1 cellular context compared by ENCODE assay signal in the genomic region with DNA sequence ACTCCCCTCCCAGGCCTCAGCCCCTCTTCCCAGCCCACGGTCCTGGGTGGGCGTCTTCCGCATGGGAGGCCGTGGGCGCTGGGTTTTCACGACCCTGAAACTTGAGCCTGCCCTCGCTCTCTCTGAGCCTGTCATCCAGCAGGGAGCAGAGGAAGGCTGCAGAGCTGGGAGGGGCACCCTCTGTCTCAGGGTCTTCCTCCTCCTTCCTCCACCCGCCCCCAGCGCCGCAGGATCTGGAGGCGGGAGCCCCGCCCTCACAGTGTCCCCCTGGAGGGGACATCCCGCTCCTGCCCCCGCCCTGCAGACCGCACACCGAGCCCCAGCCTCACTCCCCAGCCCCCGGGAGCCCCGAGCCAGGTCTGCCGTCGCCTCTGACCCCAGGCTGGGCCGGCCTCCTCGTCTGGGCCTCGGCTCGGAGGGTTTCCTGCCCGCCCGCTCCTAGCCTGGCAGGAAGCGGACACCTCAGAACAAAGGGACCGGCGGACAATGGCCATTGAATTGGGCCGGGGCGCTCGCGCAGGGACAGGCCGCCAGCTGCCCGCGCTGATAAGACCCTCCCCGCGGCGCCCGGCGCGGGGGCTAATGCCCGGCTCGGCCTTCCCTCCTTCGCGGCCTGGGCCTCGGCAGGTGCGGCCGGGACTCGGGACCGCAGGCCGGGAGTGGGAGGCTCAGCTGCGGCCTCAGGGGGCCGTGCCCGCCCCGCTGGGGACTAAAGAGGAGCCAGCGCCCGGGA.
TF ChIP-seq lines count a peak whose summit lies in the region.

No MANE protein-coding gene starts in this region.

TF ChIP-seq in neural cell, 6 proteins besides CTCF, POLR2A, EP300 and RAD21:
- TF ChIP-seq EZH2 (IDR thresholded peaks at IDR 0.05; ENCODE audit: borderline replicate concordance, insufficient read depth, low read length, poor library complexity, severe bottlenecking) = no peak
- TF ChIP-seq, protein P1, sequence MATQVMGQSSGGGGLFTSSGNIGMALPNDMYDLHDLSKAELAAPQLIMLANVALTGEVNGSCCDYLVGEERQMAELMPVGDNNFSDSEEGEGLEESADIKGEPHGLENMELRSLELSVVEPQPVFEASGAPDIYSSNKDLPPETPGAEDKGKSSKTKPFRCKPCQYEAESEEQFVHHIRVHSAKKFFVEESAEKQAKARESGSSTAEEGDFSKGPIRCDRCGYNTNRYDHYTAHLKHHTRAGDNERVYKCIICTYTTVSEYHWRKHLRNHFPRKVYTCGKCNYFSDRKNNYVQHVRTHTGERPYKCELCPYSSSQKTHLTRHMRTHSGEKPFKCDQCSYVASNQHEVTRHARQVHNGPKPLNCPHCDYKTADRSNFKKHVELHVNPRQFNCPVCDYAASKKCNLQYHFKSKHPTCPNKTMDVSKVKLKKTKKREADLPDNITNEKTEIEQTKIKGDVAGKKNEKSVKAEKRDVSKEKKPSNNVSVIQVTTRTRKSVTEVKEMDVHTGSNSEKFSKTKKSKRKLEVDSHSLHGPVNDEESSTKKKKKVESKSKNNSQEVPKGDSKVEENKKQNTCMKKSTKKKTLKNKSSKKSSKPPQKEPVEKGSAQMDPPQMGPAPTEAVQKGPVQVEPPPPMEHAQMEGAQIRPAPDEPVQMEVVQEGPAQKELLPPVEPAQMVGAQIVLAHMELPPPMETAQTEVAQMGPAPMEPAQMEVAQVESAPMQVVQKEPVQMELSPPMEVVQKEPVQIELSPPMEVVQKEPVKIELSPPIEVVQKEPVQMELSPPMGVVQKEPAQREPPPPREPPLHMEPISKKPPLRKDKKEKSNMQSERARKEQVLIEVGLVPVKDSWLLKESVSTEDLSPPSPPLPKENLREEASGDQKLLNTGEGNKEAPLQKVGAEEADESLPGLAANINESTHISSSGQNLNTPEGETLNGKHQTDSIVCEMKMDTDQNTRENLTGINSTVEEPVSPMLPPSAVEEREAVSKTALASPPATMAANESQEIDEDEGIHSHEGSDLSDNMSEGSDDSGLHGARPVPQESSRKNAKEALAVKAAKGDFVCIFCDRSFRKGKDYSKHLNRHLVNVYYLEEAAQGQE (IDR thresholded peaks at IDR 0.05; ENCODE audit: borderline replicate concordance) = no peak
- no peak for TF ChIP-seq SMC3 (conservative IDR thresholded peaks at IDR 0.05; ENCODE audit: poor library complexity)
- no peak for TF ChIP-seq TAF1 (IDR thresholded peaks at IDR 0.05; ENCODE audit: low read depth)
- TF ChIP-seq POLR2AphosphoS5 (IDR thresholded peaks at IDR 0.05) = no peak
- no peak for TF ChIP-seq MXI1 (conservative IDR thresholded peaks at IDR 0.05; ENCODE audit: poor library complexity, severe bottlenecking)
TF ChIP-seq in neural cell: peak in this region for 0.
